21 cellular contexts compared by ENCODE assay signal in genomic region chr2:177680866-177681358, GRCh38.
"Had no signal": no experiment of that assay in that cellular context is flagged by ENCODE, and none has a peak within 500 bp of the region (broad histone marks: within the 10 kb centered on the region; RNA-seq: fewer than 3 reads in every experiment).

No MANE protein-coding gene starts in this region.

- H3K36me3 ChIP-seq: prostate gland, right atrium auricular region, sigmoid colon, stomach, thyroid gland, vagina had no signal

- H3K27ac ChIP-seq: coronary artery, prostate gland, right atrium auricular region, sigmoid colon, stomach, thyroid gland, vagina had no signal

- H3K27me3 ChIP-seq: right atrium auricular region, sigmoid colon, stomach, thyroid gland, vagina had no signal

- DNase-seq: effector memory CD4-positive, alpha-beta T cell; hypothalamus; immature natural killer cell; islet precursor cell; kidney glomerular epithelial cell; naive B cell; sigmoid colon; stimulated activated CD4-positive, alpha-beta T cell treated with anti-CD3 and anti-CD28 coated beads, Interleukin-2, amount 100 ng/mL, for 24 hours; stimulated activated CD4-positive, alpha-beta T cell treated with anti-CD3 and anti-CD28 coated beads, Interleukin-4, amount 100 ng/mL, for 24 hours; stimulated activated naive CD4-positive, alpha-beta T cell treated with Interleukin-2 at 50 U/mL for 16 hours; stomach; thyroid gland; trophoblast cell had no signal

- H3K4me1 ChIP-seq: prostate gland, stomach, thyroid gland, vagina had no signal

- ATAC-seq: natural killer cell treated with Interleukin-12 subunit alpha and Interleukin-12 subunit beta and Interleukin-15 and Interleukin-18, amount 100 ng/mL, for 72 hours; stimulated activated effector memory CD8-positive, alpha-beta T cell treated with anti-CD3 and anti-CD28 coated beads, Interleukin-12 subunit alpha, Interleukin-12 subunit beta, amount 100 ng/mL, for 72 hours had no signal

- H3K4me3 ChIP-seq: coronary artery, lung, prostate gland, right atrium auricular region, sigmoid colon, stomach, thyroid gland, vagina had no signal

- FAIRE-seq: frontal cortex had no signal

- H3K9me3 ChIP-seq: prostate gland, right atrium auricular region, sigmoid colon, stomach, thyroid gland, vagina had no signal
